Comparison of ENCODE assay signal across 9 cellular contexts in genomic region chr10:133258818-133259602, GRCh38. TPM values are rescaled to one million over a fixed set of nuclear protein-coding genes. Genes with fewer than 3 reads are reported as not detected.
DNase-seq lines count a peak whose midpoint lies in the region; ATAC-seq and TF ChIP-seq lines count a peak whose summit lies in the region.
"Had no signal": no experiment of that assay in that cellular context is flagged by ENCODE, and none has a peak within 500 bp of the region (broad histone marks: within the 10 kb centered on the region; RNA-seq: fewer than 3 reads in every experiment).

No MANE protein-coding gene starts in this region.

- H3K4me2 ChIP-seq in mammary epithelial cell (ENCODE audit: insufficient read depth, low read depth, low read length): peak overlapping the region; percentile 68

- peak overlapping the region; percentile 57 for H3K27ac ChIP-seq in mammary epithelial cell (ENCODE audit: insufficient read depth, low read depth, low read length)

- peaks cover 55% of the 10 kb centered on the region for H3K4me1 ChIP-seq in mammary epithelial cell (ENCODE audit: insufficient read depth, low read length)

- H3K27me3 Mint-ChIP-seq in activated B cell treated with CpG ODN at 0.5 μM for 24 hours: no peaks in the 10 kb centered on the region

- in situ Hi-C loops in mammary epithelial cell (cut with MboI; ENCODE audit: low sequenced_read_pairs in 2 of 2): no loop called here

- H3K36me3 Mint-ChIP-seq in activated B cell treated with CpG ODN at 0.5 μM for 24 hours (ENCODE audit: low read depth): peaks cover 7% of the 10 kb centered on the region

- BruUV-seq in mammary epithelial cell (replicated peaks; lab: Mats Ljungman, UMichigan): no TSS peak

- DNase-seq in activated gamma-delta T cell treated with Interleukin-2 at 50 U/mL for 16 hours (peak; percentile 67), activated gamma-delta T cell (lab: John Stamatoyannopoulos, UW) (no peak), activated B cell treated with CpG ODN at 0.5 μM for 24 hours (no peak), mammary epithelial cell (peak; percentile 99), lung microvascular endothelial cell (ENCODE audit: low read depth in 2 of 2) (peak; percentile 73 to 97)
- peak; percentile 55 for DNase-seq in stimulated activated CD8-positive, alpha-beta memory T cell treated with anti-CD3 and anti-CD28 coated beads, Interleukin-15, amount 100 ng/mL, for 24 hours (ENCODE audit: low read depth)

- H4K20me1 ChIP-seq in mammary epithelial cell (ENCODE audit: insufficient read depth, low read length): no peaks in the 10 kb centered on the region

- H3K36me3 ChIP-seq in mammary epithelial cell (ENCODE audit: insufficient read depth, low read length): no peaks in the 10 kb centered on the region

- POLR2A ChIA-PET in activated B cell treated with CpG ODN at 0.5 μM for 24 hours (lab: Charles Lee): interaction anchor here (0.6 to 3.6 kb wide), 5 partner anchors 16 to 87 kb away, joined by 3 to 32 read pairs (median 5); partner anchors contain the start of gene ADAM8

- CTCF ChIA-PET in activated B cell treated with CpG ODN at 0.5 μM for 24 hours (lab: Charles Lee) (interaction anchor here (3.8 kb wide), 1 partner anchor 18 kb away, joined by 26 read pairs; the partner anchor contains the start of gene ADAM8), mammary epithelial cell (lab: Charles Lee; ENCODE audit: low non-redundant PET) (interaction anchor here (0.6 kb wide), 1 partner anchor 49 kb away, joined by 3 read pairs; no protein-coding TSS in a partner anchor)

- no peak overlapping the region for H3K4me3 ChIP-seq in mammary epithelial cell (replicated peaks in 1 of 3; ENCODE audit: insufficient read depth in 1 of 3, low read depth in 2 of 3, low read length in 3 of 3)

- no peak overlapping the region for H2AFZ ChIP-seq in mammary epithelial cell (ENCODE audit: low read depth, low read length)

- ATAC-seq in activated B cell treated with CpG ODN at 0.5 μM for 24 hours (ENCODE audit: low read depth) (no peak), HG03097 (IDR thresholded peaks at IDR 0.05; ENCODE audit: low FRiP score, unreplicated experiment) (no peak), GM18870 (IDR thresholded peaks at IDR 0.05; ENCODE audit: unreplicated experiment) (no peak)

- H3K79me2 ChIP-seq in mammary epithelial cell (ENCODE audit: insufficient read depth, low read length): no peaks in the 10 kb centered on the region

- peak overlapping the region; percentile 39 for H3K4me3 Mint-ChIP-seq in activated B cell treated with CpG ODN at 0.5 μM for 24 hours

- no peak for TF ChIP-seq CTCF in activated B cell treated with CpG ODN at 0.5 μM for 24 hours (IDR thresholded peaks at IDR 0.05)
- TF ChIP-seq CTCF in mammary epithelial cell (conservative IDR thresholded peaks at IDR 0.05 in 1 of 2, IDR thresholded peaks at IDR 0.05 in 1 of 2; ENCODE audit: extremely low read depth in 1 of 2, insufficient read depth in 1 of 2, low read depth in 1 of 2, low read length in 2 of 2): no peak

- peak overlapping the region; percentile 81 for H3K27ac Mint-ChIP-seq in activated B cell treated with CpG ODN at 0.5 μM for 24 hours

- dilution Hi-C loops in mammary epithelial cell (cut with HindIII; ENCODE audit: low sequenced_read_pairs): no loop called here

- H3K4me1 Mint-ChIP-seq in activated B cell treated with CpG ODN at 0.5 μM for 24 hours: peaks cover 62% of the 10 kb centered on the region

- WGBS in mammary epithelial cell (ENCODE audit: low coverage, missing lambda C conversion rate): 26% methylated on average over 15 of the region's 24 CpGs

- H3K9ac ChIP-seq in mammary epithelial cell (ENCODE audit: insufficient read depth, low read length): peak overlapping the region; percentile 35

- no peaks in the 10 kb centered on the region for H3K9me3 Mint-ChIP-seq in activated B cell treated with CpG ODN at 0.5 μM for 24 hours

- no peaks in the 10 kb centered on the region for H3K27me3 ChIP-seq in mammary epithelial cell (ENCODE audit: insufficient read depth, low read length)

- intact Hi-C loops in activated B cell treated with CpG ODN at 0.5 μM for 24 hours (cut with micrococcal nuclease): loop anchor here (2.0 to 10.0 kb wide), 2 partner anchors 18 to 314 kb away; partner anchors contain the start of gene CFAP46
- intact Hi-C loops in mammary epithelial cell (cut with micrococcal nuclease): loop anchor here (1.0 to 2.0 kb wide), 2 partner anchors 15 to 50 kb away; partner anchors contain the start of genes TUBGCP2 and ZNF511

- no peaks in the 10 kb centered on the region for H3K9me3 ChIP-seq in mammary epithelial cell (replicated peaks; ENCODE audit: insufficient read depth, low read length)

RNA-seq across cellular contexts. Expression of gene ADAM8, which starts 17.7 kb away (rescaled TPM):
- 137 and 152 TPM in 2 replicates for total RNA-seq in activated B cell treated with CpG ODN at 0.5 μM for 24 hours
- total RNA-seq in mammary epithelial cell: 10 to 100 TPM in 1 of 2 donors, under 1 TPM in 1; 0.33 to 46.1 TPM
- 9.9 TPM for polyA plus RNA-seq in mammary epithelial cell
- 31.1 TPM for polyA minus RNA-seq in mammary epithelial cell
- total RNA-seq in lung microvascular endothelial cell: 0.22 and 0.40 TPM in 2 replicates

RNA-seq across cellular contexts. Expression of gene VENTX, which starts 21.4 kb away (rescaled TPM):
- total RNA-seq in activated B cell treated with CpG ODN at 0.5 μM for 24 hours (0.13 TPM in 1 of 2 replicates, not detected in the other), mammary epithelial cell (not detected), lung microvascular endothelial cell (not detected in 2 replicates)
- not detected for polyA plus RNA-seq in mammary epithelial cell
- not detected for polyA minus RNA-seq in mammary epithelial cell

RNA-seq across cellular contexts. Expression of gene UTF1, which starts 29.0 kb away (rescaled TPM):
- total RNA-seq in activated B cell treated with CpG ODN at 0.5 μM for 24 hours (not detected in 2 replicates), mammary epithelial cell (not detected), lung microvascular endothelial cell (not detected in 2 replicates)
- polyA plus RNA-seq in mammary epithelial cell: not detected
- polyA minus RNA-seq in mammary epithelial cell: not detected
- total RNA-seq: liver had no signal
- polyA plus RNA-seq: liver had no signal

RNA-seq across cellular contexts. Expression of gene TUBGCP2, which starts 49.7 kb away (rescaled TPM):
- total RNA-seq in activated B cell treated with CpG ODN at 0.5 μM for 24 hours: 58.6 and 66.7 TPM in 2 replicates
- 10 to 100 TPM; 59.3 to 78.1 TPM for total RNA-seq in mammary epithelial cell
- 56.4 TPM for polyA plus RNA-seq in mammary epithelial cell
- 53.1 TPM for polyA minus RNA-seq in mammary epithelial cell
- total RNA-seq in lung microvascular endothelial cell: 32.0 and 35.3 TPM in 2 replicates

RNA-seq across cellular contexts. Expression of gene ZNF511, which starts 49.7 kb away (rescaled TPM):
- total RNA-seq in activated B cell treated with CpG ODN at 0.5 μM for 24 hours (56.7 and 58.2 TPM in 2 replicates), mammary epithelial cell (10 to 100 TPM; 10.5 to 39.7 TPM), lung microvascular endothelial cell (16.8 and 24.8 TPM in 2 replicates)
- 25.3 TPM for polyA plus RNA-seq in mammary epithelial cell
- 23.8 TPM for polyA minus RNA-seq in mammary epithelial cell

Comparison
In these comparisons a context has a peak if more than half of its experiments do, and no peak if none do; other contexts are left out.
1. DNase-seq: peak in activated gamma-delta T cell treated with Interleukin-2 at 50 U/mL for 16 hours (single experiment), mammary epithelial cell (single experiment), lung microvascular endothelial cell (2 of 2) and stimulated activated CD8-positive, alpha-beta memory T cell treated with anti-CD3 and anti-CD28 coated beads, Interleukin-15, amount 100 ng/mL, for 24 hours (single experiment); none in activated gamma-delta T cell (single experiment) and activated B cell treated with CpG ODN at 0.5 μM for 24 hours (single experiment).